ENCODE assay signal across 17 cellular contexts in the genomic region with DNA sequence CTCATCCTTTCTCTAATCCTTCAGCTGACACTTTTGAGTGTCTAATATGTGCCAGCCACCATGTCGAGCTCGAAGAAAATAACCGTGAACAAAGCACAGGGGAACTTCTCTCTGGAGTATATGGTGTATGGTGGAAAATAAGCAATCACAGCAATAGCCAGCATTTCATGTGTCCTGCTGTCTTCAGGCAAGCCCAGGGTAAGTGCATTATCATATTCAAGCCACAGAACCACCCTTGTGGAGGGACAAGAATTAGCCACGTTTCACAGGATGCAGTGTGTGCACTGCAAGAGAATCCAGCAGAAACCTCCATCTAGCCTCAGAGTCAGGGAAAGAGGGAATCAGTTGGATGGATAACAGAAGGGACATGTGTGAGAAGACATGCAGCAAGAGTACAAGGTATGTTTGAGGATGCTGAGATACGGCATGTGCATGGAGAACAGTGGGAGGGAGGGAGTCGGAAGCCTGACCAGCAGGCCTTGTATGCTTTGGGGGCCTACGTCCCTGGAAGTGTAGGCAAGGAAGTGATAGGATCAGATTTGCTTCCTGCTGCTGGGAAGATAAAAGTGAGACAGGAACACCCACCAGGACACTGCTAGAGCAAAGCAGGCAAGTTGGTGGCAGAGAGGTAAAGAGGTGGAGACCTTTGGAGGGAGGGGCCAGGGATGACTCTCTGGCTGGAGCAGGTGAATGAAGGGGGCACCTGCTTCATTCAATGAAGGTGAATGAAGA.
"Had no signal": no experiment of that assay in that cellular context is flagged by ENCODE, and none has a peak within 500 bp of the region (broad histone marks: within the 10 kb centered on the region; RNA-seq: fewer than 3 reads in every experiment).

No MANE protein-coding gene starts in this region.

- H2AFZ ChIP-seq: parathyroid adenoma had no signal

- H3K79me2 ChIP-seq: parathyroid adenoma had no signal

- H3K4me1 Mint-ChIP-seq: natural killer cell had no signal

- H3K36me3 ChIP-seq: esophagus squamous epithelium, lower lobe of right lung, neutrophil, tibial artery had no signal

- H3K36me3 Mint-ChIP-seq: activated naive CD8-positive, alpha-beta T cell had no signal

- H3K4me3 Mint-ChIP-seq: activated naive CD8-positive, alpha-beta T cell; natural killer cell had no signal

- H3K27ac Mint-ChIP-seq: activated naive CD8-positive, alpha-beta T cell; natural killer cell had no signal

- H3K4me3 ChIP-seq: esophagus squamous epithelium, lower lobe of right lung, tibial artery had no signal

- ATAC-seq: left colon, lower lobe of right lung, natural killer cell had no signal

- H3K27ac ChIP-seq: esophagus squamous epithelium, lower lobe of right lung, neutrophil, parathyroid adenoma, tibial artery had no signal

- H3K9me3 ChIP-seq: neutrophil had no signal

- H3K4me1 ChIP-seq: esophagus squamous epithelium, lower lobe of right lung, parathyroid adenoma, tibial artery had no signal

- FAIRE-seq: bronchial epithelial cell, endothelial cell of umbilical vein, islet of Langerhans had no signal

- H3K9ac ChIP-seq: parathyroid adenoma had no signal

- DNase-seq: activated CD4-positive, alpha-beta T cell treated with anti-CD3 and anti-CD28 coated beads, Interleukin-2, amount 50 U/mL, for 48 hours; dermis blood vessel endothelial cell; effector memory CD4-positive, alpha-beta T cell; esophagus squamous epithelium; lower lobe of right lung; stimulated activated naive CD4-positive, alpha-beta T cell treated with Interleukin-2 at 50 U/mL for 16 hours; T-helper 1 cell; T-helper 9 cell had no signal
